9 cellular contexts compared by ENCODE assay signal in the genomic region with DNA sequence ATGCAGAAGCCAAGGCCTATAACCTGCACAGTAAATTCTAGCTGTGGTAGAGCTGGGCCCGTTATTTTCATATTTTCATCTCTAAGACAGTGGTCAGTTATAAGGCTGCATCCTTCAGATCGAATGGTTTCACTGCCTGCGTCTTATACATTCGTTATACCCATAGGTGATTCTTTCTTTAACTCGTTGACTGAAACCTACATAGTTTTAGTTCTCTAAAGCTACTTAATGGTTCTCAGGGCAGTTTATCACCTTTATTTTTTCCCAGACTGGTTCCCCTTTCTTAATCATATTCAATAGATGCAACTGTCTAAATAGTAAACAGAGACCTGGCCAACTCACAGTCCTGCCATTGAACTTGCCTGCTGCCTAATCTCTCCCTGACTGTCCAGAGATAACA.
"Had no signal": no experiment of that assay in that cellular context is flagged by ENCODE, and none has a peak within 500 bp of the region (broad histone marks: within the 10 kb centered on the region; RNA-seq: fewer than 3 reads in every experiment).

No MANE protein-coding gene starts in this region.

- H2AFZ ChIP-seq: GM23338 had no signal

- FAIRE-seq: H1, H54, HTR-8/SVneo, K562 had no signal

- H3K4me3 ChIP-seq: GM23338, K562 had no signal

- DNase-seq: H9, HCEC 1CT, IMR-90, KG1 had no signal

- H3K4me2 ChIP-seq: GM23338 had no signal

- ATAC-seq: GM23338, K562 had no signal

- H3K27ac Mint-ChIP-seq: GM23338, H9 had no signal

- H3K4me1 Mint-ChIP-seq: GM23338 had no signal

- H3K4me3 Mint-ChIP-seq: GM23338, H9 had no signal
